18 cellular contexts compared by ENCODE assay signal in the genomic region with DNA sequence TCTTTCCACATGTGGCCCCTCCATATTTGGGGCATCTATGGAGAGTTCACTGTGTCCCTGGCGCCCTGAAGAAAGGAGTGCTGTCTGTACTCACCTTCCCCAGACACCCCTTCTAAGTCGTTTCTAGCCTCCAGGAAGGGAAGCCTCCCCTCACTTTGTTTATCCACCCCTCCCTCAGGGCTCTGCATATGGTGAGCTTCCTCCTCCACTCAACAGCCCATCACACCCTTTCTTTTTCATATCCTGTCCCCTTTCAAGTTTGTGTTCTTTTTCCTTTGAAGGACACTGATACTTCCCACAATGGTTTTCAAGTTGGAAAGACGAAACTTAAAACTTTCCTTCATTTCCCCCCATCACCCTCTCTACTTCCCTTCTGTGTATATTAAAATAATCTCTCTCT.
"Had no signal": no experiment of that assay in that cellular context is flagged by ENCODE, and none has a peak within 500 bp of the region (broad histone marks: within the 10 kb centered on the region; RNA-seq: fewer than 3 reads in every experiment).

No MANE protein-coding gene starts in this region.

- ATAC-seq: effector memory CD8-positive, alpha-beta T cell; gastroesophageal sphincter; naive thymus-derived CD4-positive, alpha-beta T cell; stimulated activated naive B cell treated with anti-CD40 and anti-IgM and Interleukin-4, amounts not matched to agents 10 μg/mL and 1 μg/mL and 100 μg/mL, for 72 hours; stimulated activated naive CD8-positive, alpha-beta T cell treated with anti-CD3 and anti-CD28 coated beads, Interleukin-15, amount 100 ng/mL, for 72 hours; upper lobe of right lung had no signal

- H3K4me3 ChIP-seq: esophagus squamous epithelium, gastroesophageal sphincter, sigmoid colon, skin epidermis, testis, tibial nerve, upper lobe of right lung, vagina had no signal

- H3K4me3 Mint-ChIP-seq: effector memory CD8-positive, alpha-beta T cell; naive thymus-derived CD4-positive, alpha-beta T cell; stimulated activated naive B cell treated with anti-CD40 and anti-IgM and Interleukin-4, amounts not matched to agents 10 μg/mL and 1 μg/mL and 100 μg/mL, for 72 hours; stimulated activated naive CD8-positive, alpha-beta T cell treated with anti-CD3 and anti-CD28 coated beads, Interleukin-15, amount 100 ng/mL, for 72 hours had no signal

- H3K9me3 ChIP-seq: esophagus squamous epithelium, gastroesophageal sphincter, sigmoid colon, testis, upper lobe of right lung, vagina had no signal

- H3K4me1 ChIP-seq: esophagus squamous epithelium, gastroesophageal sphincter, sigmoid colon, testis, tibial nerve, upper lobe of right lung, vagina had no signal

- DNase-seq: effector memory CD8-positive, alpha-beta T cell; esophagus squamous epithelium; foreskin fibroblast; glutamatergic neuron; naive thymus-derived CD4-positive, alpha-beta T cell; posterior cingulate gyrus; sigmoid colon; stimulated activated CD4-positive, alpha-beta T cell treated with anti-CD3 and anti-CD28 coated beads, Interleukin-2, amount 100 ng/mL, for 24 hours; stimulated activated CD4-positive, alpha-beta T cell treated with anti-CD3 and anti-CD28 coated beads, Interleukin-4, amount 100 ng/mL, for 4 hours; stimulated activated naive B cell treated with anti-CD40 and anti-IgM and Interleukin-4, amounts not matched to agents 10 μg/mL and 1 μg/mL and 100 μg/mL, for 72 hours; stimulated activated naive CD8-positive, alpha-beta T cell treated with anti-CD3 and anti-CD28 coated beads, Interleukin-15, amount 100 ng/mL, for 72 hours; testis; upper lobe of right lung had no signal

- H3K4me1 Mint-ChIP-seq: naive thymus-derived CD4-positive, alpha-beta T cell; stimulated activated naive B cell treated with anti-CD40 and anti-IgM and Interleukin-4, amounts not matched to agents 10 μg/mL and 1 μg/mL and 100 μg/mL, for 72 hours; stimulated activated naive CD8-positive, alpha-beta T cell treated with anti-CD3 and anti-CD28 coated beads, Interleukin-15, amount 100 ng/mL, for 72 hours had no signal

- H3K9me3 Mint-ChIP-seq: stimulated activated naive B cell treated with anti-CD40 and anti-IgM and Interleukin-4, amounts not matched to agents 10 μg/mL and 1 μg/mL and 100 μg/mL, for 72 hours had no signal

- H3K36me3 ChIP-seq: esophagus squamous epithelium, gastroesophageal sphincter, sigmoid colon, tibial nerve, upper lobe of right lung, vagina had no signal

- H3K27ac ChIP-seq: epithelial cell of prostate, esophagus squamous epithelium, gastroesophageal sphincter, sigmoid colon, skin epidermis, testis, tibial nerve, upper lobe of right lung, vagina had no signal

- H3K27ac Mint-ChIP-seq: effector memory CD8-positive, alpha-beta T cell; stimulated activated naive B cell treated with anti-CD40 and anti-IgM and Interleukin-4, amounts not matched to agents 10 μg/mL and 1 μg/mL and 100 μg/mL, for 72 hours; stimulated activated naive CD8-positive, alpha-beta T cell treated with anti-CD3 and anti-CD28 coated beads, Interleukin-15, amount 100 ng/mL, for 72 hours had no signal

- H3K36me3 Mint-ChIP-seq: naive thymus-derived CD4-positive, alpha-beta T cell had no signal

- H3K27me3 ChIP-seq: esophagus squamous epithelium, sigmoid colon, testis, tibial nerve, upper lobe of right lung, vagina had no signal

- H3K27me3 Mint-ChIP-seq: effector memory CD8-positive, alpha-beta T cell; stimulated activated naive CD8-positive, alpha-beta T cell treated with anti-CD3 and anti-CD28 coated beads, Interleukin-15, amount 100 ng/mL, for 72 hours had no signal
